22 cellular contexts compared by ENCODE assay signal in genomic region chr11:59081430-59081829, GRCh38. TPM values are rescaled to one million over a fixed set of nuclear protein-coding genes. Genes with fewer than 3 reads are reported as not detected.
"Had no signal": no experiment of that assay in that cellular context is flagged by ENCODE, and none has a peak within 500 bp of the region (broad histone marks: within the 10 kb centered on the region; RNA-seq: fewer than 3 reads in every experiment).

No MANE protein-coding gene starts in this region.

RNA-seq across cellular contexts. Expression of gene GLYATL1B, which starts 4.7 kb away (rescaled TPM):
- total RNA-seq: naive thymus-derived CD8-positive, alpha-beta T cell; natural killer cell treated with Interleukin-12 subunit alpha and Interleukin-12 subunit beta and Interleukin-15 and Interleukin-18, amount 100 ng/mL, for 72 hours; neural crest cell; omental fat pad; osteocyte; pancreas; posterior vena cava; prostate gland; pulmonary artery endothelial cell; right atrium auricular region; sigmoid colon; smooth muscle cell; spleen; stomach; subcutaneous adipose tissue; temporal lobe; thoracic aorta; thyroid gland; tibial nerve; upper lobe of left lung; ureter; vagina had no signal
- polyA plus RNA-seq: naive thymus-derived CD8-positive, alpha-beta T cell; pancreas; sigmoid colon; smooth muscle cell; spleen; stomach had no signal

RNA-seq across cellular contexts. Expression of gene FAM111B, which starts 25.6 kb away (rescaled TPM):
- polyA plus RNA-seq: naive thymus-derived CD8-positive, alpha-beta T cell had no signal
